In genomic region chr17:44123356-44124117, GRCh38 we compare ENCODE assay signal across 8 cellular contexts. TPM values are rescaled to one million over a fixed set of nuclear protein-coding genes. Genes with fewer than 3 reads are reported as not detected.
DNase-seq lines count a peak whose midpoint lies in the region; ATAC-seq, FAIRE-seq and TF ChIP-seq lines count a peak whose summit lies in the region.

Gene HDAC5, minus strand, starts transcription at chr17:44123641. Its CDS starts 6,126 bp downstream, at chr17:44117515.

- POLR2A ChIA-PET in WTC11 (lab: Charles Lee): interaction anchor here (0.6 to 1.7 kb wide), 12 partner anchors 12 to 193 kb away, joined by 3 to 9 read pairs (median 6); partner anchors contain the start of gene LSM12

- CTCF ChIA-PET in WTC11 (lab: Charles Lee): interaction anchor here (0.5 to 5.0 kb wide), 40 partner anchors 8 to 998 kb away, joined by 3 to 32 read pairs (median 6); partner anchors contain the start of genes ASB16, BRCA1, FAM171A2 and G6PC3

- peak; percentile 69 for DNase-seq in AG09309 (ENCODE audit: low read depth)
- DNase-seq in NCI-H2227 treated with DMSO at 0.1 percent for 48 hours (lab: John Stamatoyannopoulos, UW): peak; percentile 89
- peak; percentile 95 for DNase-seq in WTC11 (ENCODE audit: low spot score)
- peak; percentile 77 for DNase-seq in bronchial epithelial cell (ENCODE audit: low read depth)
- peak; percentile 90 to 92 (median 92) for DNase-seq in immature natural killer cell
- peak; percentile 87 for DNase-seq in smooth muscle cell of the brain vasculature (ENCODE audit: low read depth, low spot score)

- H3K27ac Mint-ChIP-seq in WTC11 (peak within 1 kb of the TSS; percentile 97), immature natural killer cell (peak within 1 kb of the TSS; percentile 87 to 96 (median 92))

- FAIRE-seq in bronchial epithelial cell (lab: Jason Lieb, UNC): no peak

- peaks cover 3% of the 10 kb centered on the region for H3K27me3 ChIP-seq in bronchial epithelial cell (ENCODE audit: control insufficient read depth, insufficient read depth, low read length)

- no peaks in the 10 kb centered on the region for H3K36me3 ChIP-seq in bronchial epithelial cell (ENCODE audit: control insufficient read depth, insufficient read depth, low read length)

- ATAC-seq in HG03175 (IDR thresholded peaks at IDR 0.05; ENCODE audit: unreplicated experiment) (peak; percentile 91), WTC11 (peak; percentile 86)

- TF ChIP-seq CTCF in AG09309 (IDR thresholded peaks at IDR 0.05; ENCODE audit: control insufficient read depth, insufficient read depth, low read depth, low read length, missing control alignments): peak; percentile 71
- TF ChIP-seq CTCF in WTC11 (IDR thresholded peaks at IDR 0.05): no peak; the same call in 1 of the 2 replicates
- peak; percentile 74 for TF ChIP-seq CTCF in bronchial epithelial cell (IDR thresholded peaks at IDR 0.05; ENCODE audit: insufficient read depth, low read length, severe bottlenecking)

- H3K27me3 Mint-ChIP-seq in WTC11 (ENCODE audit: low read depth) (no peaks in the 10 kb centered on the region), immature natural killer cell (ENCODE audit: low read depth in 3 of 3) (peaks cover 5 to 17% (median 9%) of the 10 kb centered on the region in 3 donors)

- H3K4me3 Mint-ChIP-seq in WTC11 (peak within 1 kb of the TSS; percentile 91), immature natural killer cell (peak within 1 kb of the TSS; percentile 84 to 96 (median 92))

- TF ChIP-seq POLR2A in GM18951 (IDR thresholded peaks at IDR 0.05; ENCODE audit: extremely low read depth, insufficient read depth, insufficient read length): peak; percentile 53

- H3K4me3 ChIP-seq in AG09309 (ENCODE audit: control insufficient read depth, low read depth, low read length): peak within 1 kb of the TSS; percentile 82
- peak within 1 kb of the TSS; percentile 73 for H3K4me3 ChIP-seq in bronchial epithelial cell (ENCODE audit: low read depth, low read length)

- H3K36me3 Mint-ChIP-seq in WTC11 (no peaks in the 10 kb centered on the region), immature natural killer cell (no peaks in the 10 kb centered on the region)

- in situ Hi-C loops in GM18951 (cut with MboI; ENCODE audit: low sequenced_read_pairs, unreplicated experiment): no loop called here

- H3K4me1 Mint-ChIP-seq in WTC11 (peaks cover 38% of the 10 kb centered on the region), immature natural killer cell (peaks cover 27 to 32% of the 10 kb centered on the region in 2 donors)

- H3K9me3 Mint-ChIP-seq in WTC11 (no peaks in the 10 kb centered on the region), immature natural killer cell (no peaks in the 10 kb centered on the region)

TF ChIP-seq in WTC11, 78 proteins besides CTCF, POLR2A, EP300 and RAD21:
- TF ChIP-seq, protein P1, sequence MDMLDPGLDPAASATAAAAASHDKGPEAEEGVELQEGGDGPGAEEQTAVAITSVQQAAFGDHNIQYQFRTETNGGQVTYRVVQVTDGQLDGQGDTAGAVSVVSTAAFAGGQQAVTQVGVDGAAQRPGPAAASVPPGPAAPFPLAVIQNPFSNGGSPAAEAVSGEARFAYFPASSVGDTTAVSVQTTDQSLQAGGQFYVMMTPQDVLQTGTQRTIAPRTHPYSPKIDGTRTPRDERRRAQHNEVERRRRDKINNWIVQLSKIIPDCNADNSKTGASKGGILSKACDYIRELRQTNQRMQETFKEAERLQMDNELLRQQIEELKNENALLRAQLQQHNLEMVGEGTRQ (CRISPR knock-in tag; IDR thresholded peaks at IDR 0.05): peak; percentile 92
- TF ChIP-seq ZNF416 (CRISPR knock-in tag; IDR thresholded peaks at IDR 0.05): 0 out of 2 replicates have a peak, but pooled peaks have one; percentile 78
- no peak for TF ChIP-seq ZBTB43 (CRISPR knock-in tag; IDR thresholded peaks at IDR 0.05)
- TF ChIP-seq CDX4 (CRISPR knock-in tag; IDR thresholded peaks at IDR 0.05; ENCODE audit: borderline replicate concordance): no peak
- peak; percentile 75 for TF ChIP-seq MAX (CRISPR knock-in tag; IDR thresholded peaks at IDR 0.05)
- TF ChIP-seq GABPB1 (CRISPR knock-in tag; IDR thresholded peaks at IDR 0.05): peak; percentile 96
- TF ChIP-seq PRDM15 (CRISPR knock-in tag; IDR thresholded peaks at IDR 0.05): 0 out of 2 replicates have a peak, but pooled peaks have one; percentile 57
- TF ChIP-seq FOXP4 (CRISPR knock-in tag; IDR thresholded peaks at IDR 0.05): peak; percentile 14; the same call in 1 of the 2 replicates
- peak; percentile 83 for TF ChIP-seq SP1 (CRISPR knock-in tag; conservative IDR thresholded peaks at IDR 0.05)
- peak; percentile 63; the same call in 1 of the 2 replicates for TF ChIP-seq USF1 (CRISPR knock-in tag; IDR thresholded peaks at IDR 0.05)

RNA-seq across cellular contexts. Expression of gene HDAC5, which starts in this region (rescaled TPM):
- total RNA-seq in WTC11 (2021): 54.0 to 61.6 TPM (median 59.0 TPM) in 3 replicates
- 18.4 TPM in 2 replicates for total RNA-seq in bronchial epithelial cell
- polyA plus RNA-seq in immature natural killer cell: 10 to 100 TPM; 12.0 to 28.7 (median 20.3) TPM

Comparison
In these comparisons a context has a peak if more than half of its experiments do, and no peak if none do; other contexts are left out.
1. Peak in every context shown above with its lines: DNase-seq, ATAC-seq and H3K4me3 ChIP-seq.